In genomic region chr12:2877047-2877958, GRCh38 we compare ENCODE assay signal across 1 cellular context.
A peak's percentile ranks its signal among the peaks of the same experiment; 100 is the strongest.
TF ChIP-seq lines count a peak whose summit lies in the region.

FOXM1 (minus strand) TSS chr12:2877174; CDS start chr12:2874478, 2,696 bp downstream.
RHNO1 (plus strand) TSS chr12:2877223; CDS start chr12:2885367, 8,144 bp downstream.

TF ChIP-seq in HCT116, 20 proteins besides CTCF, POLR2A, EP300 and RAD21 (continued from another document):
- TF ChIP-seq REST (IDR thresholded peaks at IDR 0.05; ENCODE audit: low read depth) (no peak), SIN3A (IDR thresholded peaks at IDR 0.05; ENCODE audit: low read depth) (peak; percentile 68), EZH2phosphoT487 (IDR thresholded peaks at IDR 0.05; ENCODE audit: borderline replicate concordance) (no peak), CBX3 (IDR thresholded peaks at IDR 0.05; ENCODE audit: low read depth) (no peak), SP1 (IDR thresholded peaks at IDR 0.05; ENCODE audit: low read depth) (no peak; the same call in 1 of the 2 replicates)
